ENCODE assay signal across 9 cellular contexts in the genomic region with DNA sequence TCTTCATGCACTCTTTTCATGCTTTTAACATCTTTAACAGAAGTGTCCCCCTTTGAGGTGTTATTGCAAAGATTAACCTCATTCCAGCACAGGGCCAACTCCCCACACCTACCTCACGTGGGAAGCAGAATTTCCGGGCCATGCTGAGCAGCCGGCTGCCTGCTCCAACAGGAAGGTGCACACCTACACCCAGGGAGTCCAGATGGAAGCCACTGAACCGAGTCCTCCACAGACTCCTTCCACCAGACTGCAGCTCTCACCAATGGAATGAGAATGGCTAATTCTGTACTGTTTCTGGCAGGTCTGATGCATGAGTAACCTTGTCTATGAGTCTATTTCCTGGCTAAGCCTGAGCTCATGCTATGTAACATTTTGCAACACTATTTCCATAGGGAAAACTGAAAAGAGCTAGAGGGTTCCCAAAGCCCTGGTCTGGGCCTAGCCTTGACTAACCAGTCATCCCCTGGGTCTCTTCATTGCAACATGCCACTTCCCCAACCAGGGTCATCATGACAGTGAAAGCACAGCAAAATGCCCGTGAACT. TPM values are rescaled to one million over a fixed set of nuclear protein-coding genes. Genes with fewer than 3 reads are reported as not detected.
DNase-seq lines count a peak whose midpoint lies in the region; ATAC-seq, FAIRE-seq and TF ChIP-seq lines count a peak whose summit lies in the region.
"Had no signal": no experiment of that assay in that cellular context is flagged by ENCODE, and none has a peak within 500 bp of the region (broad histone marks: within the 10 kb centered on the region; RNA-seq: fewer than 3 reads in every experiment).

No MANE protein-coding gene starts in this region.

- BruUV-seq in mammary epithelial cell (replicated peaks; lab: Mats Ljungman, UMichigan): no TSS peak

- TF ChIP-seq CTCF in A549 (IDR thresholded peaks at IDR 0.05): no peak
- no peak for TF ChIP-seq CTCF in mammary epithelial cell (conservative IDR thresholded peaks at IDR 0.05 in 1 of 2, IDR thresholded peaks at IDR 0.05 in 1 of 2; ENCODE audit: extremely low read depth in 1 of 2, insufficient read depth in 1 of 2, low read depth in 1 of 2, low read length in 2 of 2)
- TF ChIP-seq CTCF in liver (IDR thresholded peaks at IDR 0.05; ENCODE audit: low read depth, low read length, missing input control): no peak

- H3K9ac ChIP-seq in mammary epithelial cell (ENCODE audit: insufficient read depth, low read length) (no peak overlapping the region), liver (ENCODE audit: low read depth in 1 of 2, low read length in 2 of 2) (no peak overlapping the region)

- H4K20me1 ChIP-seq in mammary epithelial cell (ENCODE audit: insufficient read depth, low read length): no peaks in the 10 kb centered on the region

- H3K27ac ChIP-seq in A549 (peak overlapping the region; percentile 88 to 89), mammary epithelial cell (ENCODE audit: insufficient read depth, low read depth, low read length) (peak overlapping the region; percentile 79), liver (ENCODE audit: low read depth in 1 of 2, low read length in 2 of 2) (peak overlapping the region; percentile 60 to 87)

- H3K4me1 ChIP-seq in A549 (peaks cover 33% of the 10 kb centered on the region), mammary epithelial cell (ENCODE audit: insufficient read depth, low read length) (peaks cover 28% of the 10 kb centered on the region), liver (ENCODE audit: control insufficient read depth in 4 of 4, insufficient read depth in 4 of 4, low read length in 3 of 4) (peaks cover 7 to 14% (median 11%) of the 10 kb centered on the region in 4 donors)

- WGBS in A549 (ENCODE audit: missing lambda C conversion rate): 44% methylated on average over 5 of the region's 5 CpGs
- 17% methylated on average over 5 of the region's 5 CpGs for WGBS in mammary epithelial cell (ENCODE audit: low coverage, missing lambda C conversion rate)
- 46% methylated on average over 5 of the region's 5 CpGs for WGBS in liver

- peak overlapping the region; percentile 15; the same call in 1 of the 3 replicates for H3K4me3 ChIP-seq in A549
- no peak overlapping the region for H3K4me3 ChIP-seq in mammary epithelial cell (replicated peaks in 1 of 3; ENCODE audit: insufficient read depth in 1 of 3, low read depth in 2 of 3, low read length in 3 of 3)
- no peak overlapping the region for H3K4me3 ChIP-seq in liver (ENCODE audit: low read depth in 1 of 3, low read length in 3 of 3)

- peak overlapping the region; percentile 68 for H3K4me2 ChIP-seq in A549
- peak overlapping the region; percentile 31 for H3K4me2 ChIP-seq in mammary epithelial cell (ENCODE audit: insufficient read depth, low read depth, low read length)

- H2AFZ ChIP-seq in mammary epithelial cell (ENCODE audit: low read depth, low read length): no peak overlapping the region

- no peaks in the 10 kb centered on the region for H3K9me3 ChIP-seq in A549
- H3K9me3 ChIP-seq in mammary epithelial cell (replicated peaks; ENCODE audit: insufficient read depth, low read length): no peaks in the 10 kb centered on the region
- H3K9me3 ChIP-seq in liver (ENCODE audit: control insufficient read depth in 4 of 4, low read length in 3 of 4): no peaks in the 10 kb centered on the region

- POLR2A ChIA-PET in A549 (lab: Yijun Ruan, JAX): interaction anchor here (0.7 to 1.0 kb wide), 3 partner anchors 70 to 109 kb away, joined by 3 to 4 read pairs (median 3); partner anchors contain the start of genes HES6 and SCLY

- H3K79me2 ChIP-seq in mammary epithelial cell (ENCODE audit: insufficient read depth, low read length): peaks cover 7% of the 10 kb centered on the region

- TF ChIP-seq RAD21 in A549 (conservative IDR thresholded peaks at IDR 0.05 in 1 of 2, IDR thresholded peaks at IDR 0.05 in 1 of 2) (no peak), liver (IDR thresholded peaks at IDR 0.05) (no peak)

- dilution Hi-C loops in mammary epithelial cell (cut with HindIII; ENCODE audit: low sequenced_read_pairs): no loop called here

- TF ChIP-seq EP300 in A549 (IDR thresholded peaks at IDR 0.05): no peak

- no peak for TF ChIP-seq POLR2A in A549 (IDR thresholded peaks at IDR 0.05; ENCODE audit: low read length)

- H3K27me3 ChIP-seq in mammary epithelial cell (ENCODE audit: insufficient read depth, low read length) (no peaks in the 10 kb centered on the region), liver (ENCODE audit: control insufficient read depth in 4 of 4, insufficient read depth in 4 of 4, low read length in 3 of 4) (no peaks in the 10 kb centered on the region)

- intact Hi-C loops in mammary epithelial cell (cut with micrococcal nuclease): loop anchor here (1.0 to 5.0 kb wide), 3 partner anchors 109 to 311 kb away; partner anchors contain the start of gene UBE2F

- H3K36me3 ChIP-seq in mammary epithelial cell (ENCODE audit: insufficient read depth, low read length) (peaks cover 6% of the 10 kb centered on the region), liver (ENCODE audit: control insufficient read depth in 4 of 4, insufficient read depth in 3 of 4, low read depth in 1 of 4, low read length in 3 of 4) (peaks cover 0 to 38% (median 15%) of the 10 kb centered on the region in 4 donors)

- in situ Hi-C loops in mammary epithelial cell (cut with MboI; ENCODE audit: low sequenced_read_pairs in 2 of 2): no loop called here

- ATAC-seq in A549: peak; percentile 45 to 56

- DNase-seq in A549 (ENCODE audit: low read depth in 1 of 2, low spot score in 1 of 2) (peak; percentile 30 to 46), HS-5 (ENCODE audit: low read depth) (peak; percentile 99), mammary epithelial cell (peak; percentile 92), NCI-H2081 treated with DMSO at 0.1 percent for 48 hours (lab: John Stamatoyannopoulos, UW) (no peak), T-helper 2 cell (no peak), SKM-1 (lab: John Stamatoyannopoulos, UW; ENCODE audit: unreplicated experiment) (no peak), OCI-M1 (lab: John Stamatoyannopoulos, UW) (no peak)

- FAIRE-seq in A549 (lab: Jason Lieb, UNC): no peak
- FAIRE-seq: endometrium had no signal

- CTCF ChIA-PET in A549 (lab: Yijun Ruan, JAX): interaction anchor here (1.1 to 3.7 kb wide), 3 partner anchors 9 to 93 kb away, joined by 3 to 15 read pairs (median 3); no protein-coding TSS in a partner anchor
- CTCF ChIA-PET in mammary epithelial cell (lab: Charles Lee; ENCODE audit: low non-redundant PET): no interaction called here

TF ChIP-seq in A549, 52 proteins besides CTCF, POLR2A, EP300 and RAD21 (continues in another document):
- TF ChIP-seq CBX8 (IDR thresholded peaks at IDR 0.05) (no peak), NPAS2 (CRISPR knock-in tag; IDR thresholded peaks at IDR 0.05; ENCODE audit: borderline replicate concordance) (no peak), MYC (IDR thresholded peaks at IDR 0.05; ENCODE audit: borderline replicate concordance, low read length) (no peak), FOSL2 (IDR thresholded peaks at IDR 0.05) (0 out of 2 replicates have a peak, but pooled peaks have one; percentile 24), FOSL2 (CRISPR knock-in tag; IDR thresholded peaks at IDR 0.05) (peak; percentile 19; the same call in 1 of the 2 replicates), HOXA7 (CRISPR knock-in tag; IDR thresholded peaks at IDR 0.05) (no peak), JUNB (IDR thresholded peaks at IDR 0.05) (no peak), MAZ (IDR thresholded peaks at IDR 0.05; ENCODE audit: borderline replicate concordance, low read depth, low read length) (no peak)

TF ChIP-seq in liver, 16 proteins besides CTCF, POLR2A, EP300 and RAD21:
- TF ChIP-seq GABPA (IDR thresholded peaks at IDR 0.05 in 1 of 2, conservative IDR thresholded peaks at IDR 0.05 in 1 of 2) (peak in 1 of 2 donors; percentile 36), JUND (IDR thresholded peaks at IDR 0.05) (no peak), HNF4G (IDR thresholded peaks at IDR 0.05) (no peak), HNF4A (conservative IDR thresholded peaks at IDR 0.05) (peak in 1 of 2 donors; percentile 19), SP1 (IDR thresholded peaks at IDR 0.05) (peak; percentile 41), RXRA (IDR thresholded peaks at IDR 0.05) (peak in 1 of 2 donors; percentile 9)
- TF ChIP-seq, protein P1, sequence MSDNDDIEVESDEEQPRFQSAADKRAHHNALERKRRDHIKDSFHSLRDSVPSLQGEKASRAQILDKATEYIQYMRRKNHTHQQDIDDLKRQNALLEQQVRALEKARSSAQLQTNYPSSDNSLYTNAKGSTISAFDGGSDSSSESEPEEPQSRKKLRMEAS (IDR thresholded peaks at IDR 0.05): no peak

RNA-seq across cellular contexts. Expression of gene ERFE, which starts 11.0 kb away (rescaled TPM):
- polyA plus RNA-seq in A549 (2011; rRNA removed): 2.6 and 3.7 TPM in 2 replicates
- polyA plus RNA-seq in A549 (2012; cell fraction: cytosol; rRNA removed): 4.6 and 6.8 TPM in 2 replicates
- 11.7 and 15.4 TPM in 2 replicates for polyA plus RNA-seq in A549 (2012; cell fraction: nucleus; rRNA removed)
- polyA plus RNA-seq in A549 (2017; fragmentation: RNase III; extraction: RNeasy Plus Mini Kit Qiagen cat#74134 plus additional on column Dnase treatment): 2.0 to 3.6 TPM (median 2.6 TPM) in 3 replicates
- 1.7 and 2.4 TPM in 2 replicates for polyA minus RNA-seq in A549 (2011; rRNA and poly(A)+ RNA removed)
- total RNA-seq in mammary epithelial cell: 1 to 10 TPM; 1.0 to 3.2 TPM
- 0.60 TPM for polyA plus RNA-seq in mammary epithelial cell
- 10.0 TPM for polyA minus RNA-seq in mammary epithelial cell
- 10 to 100 TPM in 1 of 2 donors, not detected in 1; 14.0 TPM for total RNA-seq in liver
- under 1 TPM in 1 of 2 donors, not detected in 1; 0.17 TPM for polyA plus RNA-seq in liver

RNA-seq across cellular contexts. Expression of gene KLHL30, which starts 31.3 kb away (rescaled TPM):
- polyA plus RNA-seq in A549 (2011; rRNA removed) (0.04 TPM in 1 of 2 replicates, not detected in the other), A549 (2017; fragmentation: RNase III; extraction: RNeasy Plus Mini Kit Qiagen cat#74134 plus additional on column Dnase treatment) (0.03 to 0.04 TPM (median 0.03 TPM) in 3 replicates), mammary epithelial cell (0.01 TPM), liver (under 1 TPM in 1 of 2 donors, not detected in 1; 0.05 TPM)
- 0.01 TPM in 1 of 2 replicates, not detected in the other for polyA plus RNA-seq in A549 (2012; cell fraction: cytosol; rRNA removed)
- polyA plus RNA-seq in A549 (2012; cell fraction: nucleus; rRNA removed): 0.05 and 0.07 TPM in 2 replicates
- polyA minus RNA-seq in A549 (2011; rRNA and poly(A)+ RNA removed): 0.08 TPM in 1 of 2 replicates, not detected in the other
- total RNA-seq in mammary epithelial cell (under 1 TPM; 0.24 to 0.83 TPM), liver (under 1 TPM in 1 of 2 donors, not detected in 1; 0.08 TPM)
- polyA minus RNA-seq in mammary epithelial cell: not detected

RNA-seq across cellular contexts. Expression of gene ILKAP, which starts 33.7 kb away (rescaled TPM):
- 27.7 and 41.4 TPM in 2 replicates for polyA plus RNA-seq in A549 (2011; rRNA removed)
- 58.4 and 63.6 TPM in 2 replicates for polyA plus RNA-seq in A549 (2012; cell fraction: cytosol; rRNA removed)
- 74.5 and 93.4 TPM in 2 replicates for polyA plus RNA-seq in A549 (2012; cell fraction: nucleus; rRNA removed)
- 36.3 to 38.4 TPM (median 38.2 TPM) in 3 replicates for polyA plus RNA-seq in A549 (2017; fragmentation: RNase III; extraction: RNeasy Plus Mini Kit Qiagen cat#74134 plus additional on column Dnase treatment)
- 20.1 and 20.3 TPM in 2 replicates for polyA minus RNA-seq in A549 (2011; rRNA and poly(A)+ RNA removed)
- total RNA-seq in mammary epithelial cell: 10 to 100 TPM; 16.7 to 52.7 TPM
- polyA plus RNA-seq in mammary epithelial cell: 34.1 TPM
- polyA minus RNA-seq in mammary epithelial cell: 41.5 TPM
- total RNA-seq in liver: 10 to 100 TPM; 19.2 to 21.1 TPM
- 10 to 100 TPM; 15.0 to 20.7 TPM for polyA plus RNA-seq in liver

Comparison
In these comparisons a context has a peak if more than half of its experiments do, and no peak if none do; other contexts are left out.
1. DNase-seq: peak in A549 (2 of 2), HS-5 (single experiment) and mammary epithelial cell (single experiment); none in NCI-H2081 treated with DMSO at 0.1 percent for 48 hours (single experiment), T-helper 2 cell (0 of 5), SKM-1 (single experiment) and OCI-M1 (single experiment).
2. Peak in every context shown above with its lines, with median percentiles within 50 percentile points of each other: H3K27ac ChIP-seq.